8 cellular contexts compared by ENCODE assay signal in genomic region chr3:184248454-184249411, GRCh38. TPM values are rescaled to one million over a fixed set of nuclear protein-coding genes. Genes with fewer than 3 reads are reported as not detected.
DNase-seq lines count a peak whose midpoint lies in the region; ATAC-seq and FAIRE-seq lines count a peak whose summit lies in the region.

Gene ALG3 (minus strand): TSS chr3:184248962. CDS start chr3:184248940, 22 bp downstream.

- H3K27ac ChIP-seq in right cardiac atrium (ENCODE audit: low read length) = peak within 1 kb of the TSS; percentile 47

- intact Hi-C loops in right cardiac atrium (cut with DNase I) = loop anchor here in 2 of 4 donors (10.0 kb wide), 2 partner anchors 104 to 354 kb away; no protein-coding TSS in a partner anchor

- no peaks in the 10 kb centered on the region for H3K9me3 Mint-ChIP-seq in T-helper 2 cell treated with Interferon-gamma antibody and Interleukin-4, amounts not matched to agents 5 μg/mL and 100 μg/mL, for 36 hours

- no peak for FAIRE-seq in urothelium cell line (lab: Jason Lieb, UNC)

- peaks cover 12% of the 10 kb centered on the region for H3K4me1 Mint-ChIP-seq in T-helper 2 cell treated with Interferon-gamma antibody and Interleukin-4, amounts not matched to agents 5 μg/mL and 100 μg/mL, for 36 hours (ENCODE audit: low read depth)

- peaks cover 11% of the 10 kb centered on the region for H3K36me3 Mint-ChIP-seq in T-helper 2 cell treated with Interferon-gamma antibody and Interleukin-4, amounts not matched to agents 5 μg/mL and 100 μg/mL, for 36 hours (ENCODE audit: low read depth)

- H3K4me3 ChIP-seq in GM08714 (ENCODE audit: low read length) = peak within 1 kb of the TSS; percentile 98
- peak within 1 kb of the TSS; percentile 49 for H3K4me3 ChIP-seq in right cardiac atrium (ENCODE audit: low read length)

- under 1% methylated on average over 49 of the region's 49 CpGs for WGBS in right cardiac atrium

- no peaks in the 10 kb centered on the region for H3K4me1 ChIP-seq in right cardiac atrium (ENCODE audit: control insufficient read depth, insufficient read depth, low read length)

- peak within 1 kb of the TSS; percentile 96 for H3K4me3 Mint-ChIP-seq in T-helper 2 cell treated with Interferon-gamma antibody and Interleukin-4, amounts not matched to agents 5 μg/mL and 100 μg/mL, for 36 hours

- peak; percentile 53 for ATAC-seq in HG02571 (IDR thresholded peaks at IDR 0.05; ENCODE audit: unreplicated experiment)
- peak; percentile 82 to 84 for ATAC-seq in right cardiac atrium

- H3K9me3 ChIP-seq in right cardiac atrium (ENCODE audit: control insufficient read depth, low read length) = no peaks in the 10 kb centered on the region

- H3K27me3 Mint-ChIP-seq in T-helper 2 cell treated with Interferon-gamma antibody and Interleukin-4, amounts not matched to agents 5 μg/mL and 100 μg/mL, for 36 hours (ENCODE audit: low read depth) = no peaks in the 10 kb centered on the region

- DNase-seq in NCI-H128 (lab: John Stamatoyannopoulos, UW; ENCODE audit: unreplicated experiment) (peak; percentile 70), anterior cingulate cortex (lab: John Stamatoyannopoulos, UW) (peak in 55 of 58 donors; percentile 20 to 86 (median 69)), right cardiac atrium (peak; percentile 83 to 93 (median 93)), putamen (ENCODE audit: low spot score) (peak; percentile 85), urothelium cell line (ENCODE audit: low spot score) (peak; percentile 80)
- DNase-seq in T-helper 2 cell treated with Interferon-gamma antibody and Interleukin-4, amounts not matched to agents 5 μg/mL and 100 μg/mL, for 36 hours (ENCODE audit: low spot score) = peak; percentile 84

- H3K27ac Mint-ChIP-seq in T-helper 2 cell treated with Interferon-gamma antibody and Interleukin-4, amounts not matched to agents 5 μg/mL and 100 μg/mL, for 36 hours = peak within 1 kb of the TSS; percentile 97

- H3K27me3 ChIP-seq in right cardiac atrium (ENCODE audit: control insufficient read depth, insufficient read depth) = no peaks in the 10 kb centered on the region

RNA-seq across cellular contexts. Expression of gene ALG3, which starts in this region (rescaled TPM):
- total RNA-seq in right cardiac atrium = 10 to 100 TPM; 17.3 to 23.3 (median 21.6) TPM
- polyA plus RNA-seq in right cardiac atrium = 19.3 TPM

Comparison
In these comparisons a context has a peak if more than half of its experiments do, and no peak if none do; other contexts are left out.
1. Peak in every context shown above with its lines: DNase-seq, ATAC-seq, H3K4me3 ChIP-seq and H3K27ac ChIP-seq.